21 cellular contexts compared by ENCODE assay signal in the genomic region with DNA sequence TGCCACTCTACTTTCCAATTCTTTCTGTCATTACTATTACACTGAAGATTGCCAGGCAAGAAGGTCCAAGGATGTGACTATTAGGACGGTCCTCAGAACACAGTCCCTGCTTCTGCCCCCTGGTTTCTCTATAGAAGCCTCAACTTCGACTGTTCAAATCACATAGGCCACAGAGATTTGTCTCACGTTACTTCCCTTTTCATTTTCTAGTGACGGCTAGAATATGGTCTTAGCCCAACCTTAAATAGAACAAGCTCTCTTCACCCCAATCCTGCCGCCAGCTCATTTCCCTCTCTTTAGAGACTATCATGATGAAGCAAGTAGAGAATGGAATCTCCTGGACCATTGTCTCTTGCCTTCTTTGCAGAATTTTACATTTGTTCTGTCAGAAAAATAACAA.
DNase-seq lines count a peak whose midpoint lies in the region; ATAC-seq, FAIRE-seq and TF ChIP-seq lines count a peak whose summit lies in the region.
"Had no signal": no experiment of that assay in that cellular context is flagged by ENCODE, and none has a peak within 500 bp of the region (broad histone marks: within the 10 kb centered on the region; RNA-seq: fewer than 3 reads in every experiment).

No MANE protein-coding gene starts in this region.

- peak overlapping the region; percentile 22; the same call in 1 of the 2 replicates for H3K18ac ChIP-seq in IMR-90 (ENCODE audit: low read depth, low read length)

- no peak overlapping the region for H2BK120ac ChIP-seq in IMR-90 (ENCODE audit: low read depth, low read length)

- H3K27me3 ChIP-seq in IMR-90 (ENCODE audit: control insufficient read depth, insufficient read depth, low read length) (no peaks in the 10 kb centered on the region), muscle layer of colon (ENCODE audit: control insufficient read depth in 1 of 2, insufficient read depth in 2 of 2, low read length in 2 of 2) (no peaks in the 10 kb centered on the region)
- H3K27me3 ChIP-seq: ascending aorta, pancreas had no signal

- no peak overlapping the region for H2AK5ac ChIP-seq in IMR-90 (ENCODE audit: low read depth, low read length)

- H3K4me3 ChIP-seq in IMR-90 (ENCODE audit: insufficient read depth, low read depth, low read length) (no peak overlapping the region), muscle layer of colon (ENCODE audit: low read depth in 1 of 2, low read length in 2 of 2) (no peak overlapping the region)
- H3K4me3 ChIP-seq: ascending aorta, pancreas had no signal

- dilution Hi-C loops in IMR-90 (cut with HindIII; ENCODE audit: low sequenced_read_pairs, unreplicated experiment) = no loop called here

- no peak for TF ChIP-seq RAD21 in IMR-90 (IDR thresholded peaks at IDR 0.05; ENCODE audit: low read length)

- no peak overlapping the region for H4K91ac ChIP-seq in IMR-90 (ENCODE audit: insufficient read depth, low read depth, low read length)

- H3K4me2 ChIP-seq in IMR-90 (ENCODE audit: low read depth, low read length) = no peak overlapping the region

- POLR2A ChIA-PET in IMR-90 (lab: Charles Lee; ENCODE audit: unreplicated experiment) = no interaction called here

- H3K9ac ChIP-seq in IMR-90 (ENCODE audit: low read depth, low read length) (no peak overlapping the region), muscle layer of colon (ENCODE audit: low read length) (no peak overlapping the region)

- DNase-seq in GM12892 (ENCODE audit: insufficient read length) (no peak), IMR-90 (no peak)
- no peak for DNase-seq in activated CD4-positive, alpha-beta T cell treated with anti-CD3 and anti-CD28 coated beads for 1 hour
- DNase-seq: activated CD4-positive, CD25-positive, alpha-beta regulatory T cell treated with anti-CD3 and anti-CD28 coated beads, Interleukin-2, amount 50 U/mL, for 72 hours; DMS 273 treated with DMSO at 0.1 percent for 48 hours; GDM1; NCI-H1105 treated with DMSO at 0.1 percent for 48 hours; NCI-H2081 treated with DMSO at 0.1 percent for 48 hours; pancreas; stimulated activated CD4-positive, alpha-beta T cell treated with anti-CD3 and anti-CD28 coated beads, Interleukin-2, amount 100 ng/mL, for 24 hours; T1000; trophoblast cell had no signal

- no peak for TF ChIP-seq POLR2A in GM12892 (IDR thresholded peaks at IDR 0.05; ENCODE audit: low read depth, low read length)
- no peak for TF ChIP-seq POLR2A in IMR-90 (IDR thresholded peaks at IDR 0.05; ENCODE audit: low read depth, low read length)

- H4K8ac ChIP-seq in IMR-90 (ENCODE audit: low read depth in 2 of 2, low read length in 2 of 2) = no peak overlapping the region

- TF ChIP-seq CTCF in IMR-90 (conservative IDR thresholded peaks at IDR 0.05; ENCODE audit: low read depth, low read length) = no peak

- peaks cover 6 to 19% of the 10 kb centered on the region in 2 experiments; a peak in 3 of 4 replicates for H3K79me1 ChIP-seq in IMR-90 (ENCODE audit: low read depth in 1 of 2, low read length in 2 of 2)

- no peak overlapping the region for H2AK9ac ChIP-seq in IMR-90 (replicated peaks; ENCODE audit: low read depth, low read length, poor library complexity)

- peaks cover 3% of the 10 kb centered on the region; the same call in 1 of the 2 replicates for H4K20me1 ChIP-seq in IMR-90 (ENCODE audit: insufficient read depth, low read length)

- no peak overlapping the region for H2BK20ac ChIP-seq in IMR-90 (ENCODE audit: low read depth, low read length)

- H3K56ac ChIP-seq in IMR-90 (ENCODE audit: extremely low read depth, insufficient read depth, low read length) = no peak overlapping the region

- H3K4ac ChIP-seq in IMR-90 (ENCODE audit: low read depth, low read length) = peak overlapping the region; percentile 33; the same call in 1 of the 2 replicates

- peaks cover 12% of the 10 kb centered on the region for H3K9me1 ChIP-seq in IMR-90 (ENCODE audit: insufficient read depth, low read length)

- in situ Hi-C loops in IMR-90 (cut with MboI; ENCODE audit: low sequenced_read_pairs) = no loop called here

- H3K14ac ChIP-seq in IMR-90 (replicated peaks; ENCODE audit: low read depth, low read length) = no peak overlapping the region

- no peak overlapping the region for H4K5ac ChIP-seq in IMR-90 (ENCODE audit: low read depth, low read length)

- H3K4me1 ChIP-seq in IMR-90 (ENCODE audit: control insufficient read depth, insufficient read depth, low read length) = peaks cover 11% of the 10 kb centered on the region
- H3K4me1 ChIP-seq in muscle layer of colon (ENCODE audit: insufficient read depth, low read length) = peaks cover 53% of the 10 kb centered on the region

- intact Hi-C loops in IMR-90 (cut with micrococcal nuclease) = no loop called here

- H2AFZ ChIP-seq in IMR-90 (replicated peaks; ENCODE audit: low read length, poor library complexity) = no peak overlapping the region

- H2BK5ac ChIP-seq in IMR-90 (ENCODE audit: low read depth, low read length, poor library complexity, severe bottlenecking) = no peak overlapping the region

- 83% methylated on average over 1 of the region's 5 CpGs; no CpG with 5 or more reads in 1 of the 2 experiments for WGBS in IMR-90 (ENCODE audit: extremely low coverage in 2 of 2, insufficient read length in 1 of 2), 2 experiments

- BruUV-seq in IMR-90 (replicated peaks; lab: Mats Ljungman, UMichigan) = no TSS peak

- H3K27ac ChIP-seq in IMR-90 (ENCODE audit: insufficient read depth, low read length) (no peak overlapping the region), muscle layer of colon (ENCODE audit: low read depth, low read length) (peak overlapping the region; percentile 24)
- H3K27ac ChIP-seq: pancreas had no signal

- no peaks in the 10 kb centered on the region for H3K9me3 ChIP-seq in IMR-90 (ENCODE audit: control insufficient read depth, insufficient read depth, low read length)
- no peaks in the 10 kb centered on the region for H3K9me3 ChIP-seq in muscle layer of colon (ENCODE audit: low read length)
- H3K9me3 ChIP-seq: ascending aorta, pancreas had no signal

- H2BK15ac ChIP-seq in IMR-90 (ENCODE audit: low read depth, low read length) = peak overlapping the region; percentile 47; the same call in 1 of the 3 replicates

- H3K36me3 ChIP-seq in IMR-90 (ENCODE audit: control insufficient read depth, insufficient read depth, low read length) (peaks cover 5% of the 10 kb centered on the region), muscle layer of colon (ENCODE audit: insufficient read depth, low read length) (peaks cover 5% of the 10 kb centered on the region)
- H3K36me3 ChIP-seq: ascending aorta had no signal

- ATAC-seq in GM21576 (IDR thresholded peaks at IDR 0.05; ENCODE audit: unreplicated experiment) (peak; percentile 80), IMR-90 (ENCODE audit: low read depth) (no peak), HG02571 (IDR thresholded peaks at IDR 0.05; ENCODE audit: unreplicated experiment) (no peak), esophagus mucosa (no peak), GM21423 (IDR thresholded peaks at IDR 0.05; ENCODE audit: unreplicated experiment) (no peak)
- ATAC-seq: natural killer cell treated with Interleukin-12 subunit alpha and Interleukin-12 subunit beta and Interleukin-15 and Interleukin-18, amount 100 ng/mL, for 72 hours; pancreas; SK-N-SH treated with all-trans-retinoic acid at 6 μM for 48 hours had no signal

- peak overlapping the region; percentile 25; the same call in 1 of the 2 replicates for H3K23ac ChIP-seq in IMR-90 (ENCODE audit: low read depth, low read length)

- peak; percentile 50 for FAIRE-seq in GM12892 (lab: Jason Lieb, UNC)
- FAIRE-seq: HTR-8/SVneo, pancreas had no signal

- CTCF ChIA-PET in IMR-90 (lab: Yijun Ruan, JAX) = no interaction called here

TF ChIP-seq in IMR-90, 13 proteins besides CTCF, POLR2A, EP300 and RAD21:
- TF ChIP-seq NFE2L2 (IDR thresholded peaks at IDR 0.05; ENCODE audit: low read depth, low read length) (no peak), RFX5 (IDR thresholded peaks at IDR 0.05; ENCODE audit: low read depth, low read length) (no peak), MAZ (IDR thresholded peaks at IDR 0.05; ENCODE audit: borderline replicate concordance, low read depth, low read length) (no peak), FOS (IDR thresholded peaks at IDR 0.05; ENCODE audit: low read depth, low read length) (no peak), BHLHE40 (IDR thresholded peaks at IDR 0.05; ENCODE audit: low read depth, low read length) (no peak), CHD1 (IDR thresholded peaks at IDR 0.05; ENCODE audit: low read depth, low read length) (no peak), MXI1 (IDR thresholded peaks at IDR 0.05; ENCODE audit: borderline replicate concordance, low read depth, low read length) (no peak), CEBPB (IDR thresholded peaks at IDR 0.05; ENCODE audit: low read depth, low read length) (no peak), SMC3 (IDR thresholded peaks at IDR 0.05; ENCODE audit: low read depth, low read length) (no peak), RCOR1 (IDR thresholded peaks at IDR 0.05; ENCODE audit: insufficient replicate concordance, low read length) (no peak), MAFK (IDR thresholded peaks at IDR 0.05; ENCODE audit: low read depth, low read length) (no peak)
- TF ChIP-seq, protein P1, sequence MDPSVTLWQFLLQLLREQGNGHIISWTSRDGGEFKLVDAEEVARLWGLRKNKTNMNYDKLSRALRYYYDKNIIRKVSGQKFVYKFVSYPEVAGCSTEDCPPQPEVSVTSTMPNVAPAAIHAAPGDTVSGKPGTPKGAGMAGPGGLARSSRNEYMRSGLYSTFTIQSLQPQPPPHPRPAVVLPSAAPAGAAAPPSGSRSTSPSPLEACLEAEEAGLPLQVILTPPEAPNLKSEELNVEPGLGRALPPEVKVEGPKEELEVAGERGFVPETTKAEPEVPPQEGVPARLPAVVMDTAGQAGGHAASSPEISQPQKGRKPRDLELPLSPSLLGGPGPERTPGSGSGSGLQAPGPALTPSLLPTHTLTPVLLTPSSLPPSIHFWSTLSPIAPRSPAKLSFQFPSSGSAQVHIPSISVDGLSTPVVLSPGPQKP (IDR thresholded peaks at IDR 0.05; ENCODE audit: borderline replicate concordance, low read depth, low read length) = no peak
- TF ChIP-seq, protein P2, sequence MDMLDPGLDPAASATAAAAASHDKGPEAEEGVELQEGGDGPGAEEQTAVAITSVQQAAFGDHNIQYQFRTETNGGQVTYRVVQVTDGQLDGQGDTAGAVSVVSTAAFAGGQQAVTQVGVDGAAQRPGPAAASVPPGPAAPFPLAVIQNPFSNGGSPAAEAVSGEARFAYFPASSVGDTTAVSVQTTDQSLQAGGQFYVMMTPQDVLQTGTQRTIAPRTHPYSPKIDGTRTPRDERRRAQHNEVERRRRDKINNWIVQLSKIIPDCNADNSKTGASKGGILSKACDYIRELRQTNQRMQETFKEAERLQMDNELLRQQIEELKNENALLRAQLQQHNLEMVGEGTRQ (IDR thresholded peaks at IDR 0.05; ENCODE audit: low read depth, low read length) = no peak
